14 cellular contexts compared by ENCODE assay signal in the genomic region with DNA sequence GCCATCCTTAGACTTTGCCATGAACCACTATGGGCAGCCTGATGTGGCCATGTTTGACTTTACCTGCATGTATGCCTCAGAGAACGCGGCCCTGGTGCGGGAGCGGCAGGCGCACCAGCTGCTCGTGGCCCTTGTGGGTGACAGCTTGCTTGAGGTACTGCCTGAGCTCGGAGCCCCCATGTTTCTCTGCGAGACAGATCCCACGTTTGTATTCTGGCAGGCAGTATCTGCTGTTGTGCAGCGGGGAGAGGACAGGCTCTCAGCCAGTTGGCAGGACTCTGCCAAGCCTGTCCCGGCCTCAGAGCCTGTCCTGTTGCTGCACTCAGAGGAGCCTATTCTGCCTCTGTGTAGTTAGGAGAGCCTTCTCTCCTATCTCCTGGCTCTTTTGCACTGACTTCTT.
DNase-seq lines count a peak whose midpoint lies in the region; ATAC-seq and TF ChIP-seq lines count a peak whose summit lies in the region.
"Had no signal": no experiment of that assay in that cellular context is flagged by ENCODE, and none has a peak within 500 bp of the region (broad histone marks: within the 10 kb centered on the region; RNA-seq: fewer than 3 reads in every experiment).

No MANE protein-coding gene starts in this region.

- H3K27ac ChIP-seq in left ventricle myocardium inferior (replicated peaks) (peak overlapping the region; percentile 94), prostate gland (peak overlapping the region; percentile 23 to 41)
- H3K27ac ChIP-seq: SJCRH30 had no signal

- H3K4me3 Mint-ChIP-seq in Caco-2 (ENCODE audit: unreplicated experiment) (no peak overlapping the region), brain (peak overlapping the region in 2 of 5 experiments; percentile 31 to 60)
- H3K4me3 Mint-ChIP-seq: B cell; naive thymus-derived CD8-positive, alpha-beta T cell had no signal

- POLR2A ChIA-PET in Caco-2 (lab: Charles Lee), result no interaction called here

- H3K36me3 Mint-ChIP-seq in Caco-2 (ENCODE audit: insufficient read depth, unreplicated experiment), result peaks cover 100% of the 10 kb centered on the region
- no peaks in the 10 kb centered on the region for H3K36me3 Mint-ChIP-seq in brain

- H3K9me3 ChIP-seq in Caco-2, result no peaks in the 10 kb centered on the region
- H3K9me3 ChIP-seq in left ventricle myocardium inferior (replicated peaks), result no peaks in the 10 kb centered on the region
- no peaks in the 10 kb centered on the region for H3K9me3 ChIP-seq in prostate gland
- H3K9me3 ChIP-seq: SJCRH30 had no signal

- no peak for TF ChIP-seq POLR2A in prostate gland (IDR thresholded peaks at IDR 0.05)

- peak overlapping the region; percentile 91 for H3K27ac Mint-ChIP-seq in Caco-2 (ENCODE audit: unreplicated experiment)
- peak overlapping the region in 3 of 5 experiments; percentile 56 to 97 (median 82) for H3K27ac Mint-ChIP-seq in brain
- H3K27ac Mint-ChIP-seq: B cell had no signal

- peaks cover 80% of the 10 kb centered on the region for H3K4me1 ChIP-seq in Caco-2
- H3K4me1 ChIP-seq in left ventricle myocardium inferior, result peaks cover 84% of the 10 kb centered on the region
- peaks cover 30% of the 10 kb centered on the region for H3K4me1 ChIP-seq in prostate gland (replicated peaks)

- DNase-seq in Caco-2 (no peak), left ventricle myocardium inferior (peak; percentile 80), prostate gland (ENCODE audit: low spot score) (peak; percentile 73), COR-L47 (lab: John Stamatoyannopoulos, UW) (no peak), NCI-H526 (lab: John Stamatoyannopoulos, UW) (no peak), LoVo (ENCODE audit: low spot score) (no peak)
- DNase-seq: activated CD4-positive, CD25-positive, alpha-beta regulatory T cell; activated gamma-delta T cell; naive thymus-derived CD8-positive, alpha-beta T cell; NCI-H510A treated with DMSO at 0.1 percent for 48 hours had no signal

- TF ChIP-seq CTCF in Caco-2 (IDR thresholded peaks at IDR 0.05; ENCODE audit: insufficient read depth in 1 of 2, low read depth in 1 of 2, low read length in 1 of 2, severe bottlenecking in 1 of 2, unreplicated experiment in 1 of 2), result no peak
- no peak for TF ChIP-seq CTCF in brain (conservative IDR thresholded peaks at IDR 0.05)
- TF ChIP-seq CTCF in left ventricle myocardium inferior (IDR thresholded peaks at IDR 0.05; ENCODE audit: borderline replicate concordance), result no peak
- no peak for TF ChIP-seq CTCF in prostate gland (IDR thresholded peaks at IDR 0.05)

- BruUV-seq in Caco-2 (replicated peaks; lab: Mats Ljungman, UMichigan), result no TSS peak

- no peaks in the 10 kb centered on the region for H3K27me3 Mint-ChIP-seq in Caco-2 (ENCODE audit: insufficient read depth, unreplicated experiment)
- H3K27me3 Mint-ChIP-seq in brain, result no peaks in the 10 kb centered on the region

- WGBS in prostate gland, result 56% methylated on average over 11 of the region's 11 CpGs

- H3K36me3 ChIP-seq in Caco-2 (ENCODE audit: control insufficient read depth, insufficient read depth, low read length) (peaks cover 11% of the 10 kb centered on the region), left ventricle myocardium inferior (peaks cover 31% of the 10 kb centered on the region), prostate gland (no peaks in the 10 kb centered on the region)
- H3K36me3 ChIP-seq: SJCRH30 had no signal

- H3K27me3 ChIP-seq in Caco-2 (replicated peaks; ENCODE audit: control insufficient read depth, insufficient read depth, low read length), result no peaks in the 10 kb centered on the region
- no peaks in the 10 kb centered on the region for H3K27me3 ChIP-seq in left ventricle myocardium inferior (ENCODE audit: low read depth)
- no peaks in the 10 kb centered on the region for H3K27me3 ChIP-seq in prostate gland (replicated peaks; ENCODE audit: insufficient read depth)
- H3K27me3 ChIP-seq: SJCRH30 had no signal

- H3K4me3 ChIP-seq in Caco-2 (ENCODE audit: low read depth, low read length) (no peak overlapping the region), left ventricle myocardium inferior (peak overlapping the region; percentile 42), prostate gland (no peak overlapping the region)
- H3K4me3 ChIP-seq: SJCRH30 had no signal

- no peak for ATAC-seq in HG03439 (IDR thresholded peaks at IDR 0.05; ENCODE audit: unreplicated experiment)
- ATAC-seq: naive thymus-derived CD8-positive, alpha-beta T cell had no signal

- peaks cover 53% of the 10 kb centered on the region for H3K4me1 Mint-ChIP-seq in Caco-2 (ENCODE audit: low read depth, unreplicated experiment)
- peaks cover 69% of the 10 kb centered on the region for H3K4me1 Mint-ChIP-seq in brain

- intact Hi-C loops in Caco-2 (cut with micrococcal nuclease; ENCODE audit: unreplicated experiment), result no loop called here
- intact Hi-C loops in left ventricle myocardium inferior (cut with micrococcal nuclease), result no loop called here
- intact Hi-C loops in prostate gland (cut with DNase I), result no loop called here

- CTCF ChIA-PET in Caco-2 (lab: Charles Lee), result no interaction called here

- H3K9me3 Mint-ChIP-seq in Caco-2 (ENCODE audit: unreplicated experiment), result no peaks in the 10 kb centered on the region
- no peaks in the 10 kb centered on the region for H3K9me3 Mint-ChIP-seq in brain
- H3K9me3 Mint-ChIP-seq: naive thymus-derived CD8-positive, alpha-beta T cell had no signal

Comparison
In these comparisons a context has a peak if more than half of its experiments do, and no peak if none do; other contexts are left out.
1. DNase-seq: peak in left ventricle myocardium inferior (single experiment) and prostate gland (single experiment); none in Caco-2 (0 of 2), COR-L47 (single experiment), NCI-H526 (0 of 2) and LoVo (single experiment).